34 cellular contexts compared by ENCODE assay signal in the genomic region with DNA sequence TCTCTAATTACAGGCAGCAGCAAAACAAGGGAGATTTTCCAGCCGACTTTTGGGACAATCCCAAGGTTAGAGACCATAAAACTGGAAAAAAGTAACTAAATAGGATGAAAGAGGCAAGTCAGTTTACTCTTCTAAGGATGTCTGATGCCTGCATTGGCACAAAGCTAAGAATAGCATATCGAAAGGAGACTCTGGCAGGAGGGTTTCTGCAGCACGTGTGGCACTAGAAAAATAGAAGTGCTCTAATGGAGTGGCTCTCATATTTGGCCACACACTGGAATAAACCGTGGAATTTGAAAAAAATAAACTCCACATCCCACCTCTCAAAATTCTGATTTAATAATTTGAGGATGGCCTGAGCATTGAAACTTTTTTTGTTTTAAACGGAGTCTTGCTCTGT.
"Had no signal": no experiment of that assay in that cellular context is flagged by ENCODE, and none has a peak within 500 bp of the region (broad histone marks: within the 10 kb centered on the region; RNA-seq: fewer than 3 reads in every experiment).

No MANE protein-coding gene starts in this region.

- H3K4me3 Mint-ChIP-seq: activated B cell treated with CpG ODN at 0.5 μM for 24 hours; activated CD4-positive, alpha-beta memory T cell treated with anti-CD3 and anti-CD28 coated beads for 36 hours; activated CD8-positive, alpha-beta memory T cell treated with anti-CD3 and anti-CD28 coated beads, Interleukin-2, amount 10 ng/mL, durations not matched to agents 7 days and 5 days; activated CD8-positive, alpha-beta T cell treated with anti-CD3 and anti-CD28 coated beads, Interleukin-2, amount 10 ng/mL, durations not matched to agents 7 days and 5 days; activated naive CD4-positive, alpha-beta T cell treated with anti-CD3 and anti-CD28 coated beads for 36 hours; activated naive CD4-positive, alpha-beta T cell treated with anti-CD3 and anti-CD28 coated beads, Interleukin-2, amount 50 U/mL, for 24 hours; activated naive CD8-positive, alpha-beta T cell treated with anti-CD3 and anti-CD28 coated beads for 36 hours; activated naive CD8-positive, alpha-beta T cell treated with anti-CD3 and anti-CD28 coated beads, Interleukin-2, amount 50 U/mL, for 24 hours; activated T-helper 1 cell treated with anti-CD3 and anti-CD28 coated beads, Interleukin-12 subunit alpha, Interleukin-12 subunit beta, Interleukin-2, Interleukin-4 antibody, amounts not matched to agents 30 ng/mL and 10 ng/mL and 1 ng/mL, durations not matched to agents 14 hours and 24 hours and 36 hours; dendritic cell treated with granulocyte-macrophage colony-stimulating factor and Interleukin-4, amounts not matched to agents 40 ng/mL and 50 ng/mL, for 4 days; endodermal cell; T-helper 17 cell; T-helper 2 cell treated with Interferon-gamma antibody and Interleukin-4, amounts not matched to agents 5 μg/mL and 100 μg/mL, for 36 hours had no signal

- ATAC-seq: activated CD4-positive, CD25-positive, alpha-beta regulatory T cell treated with anti-CD3 and anti-CD28 coated beads, Interleukin-2, amount 50 U/mL, for 24 hours; activated CD8-positive, alpha-beta memory T cell treated with anti-CD3 and anti-CD28 coated beads, Interleukin-2, amount 10 ng/mL, durations not matched to agents 7 days and 5 days; activated CD8-positive, alpha-beta T cell treated with anti-CD3 and anti-CD28 coated beads, Interleukin-2, amount 10 ng/mL, durations not matched to agents 7 days and 5 days; activated naive CD8-positive, alpha-beta T cell treated with anti-CD3 and anti-CD28 coated beads, Interleukin-2, amount 50 U/mL, for 24 hours; body of pancreas; esophagus mucosa; T-helper 17 cell had no signal

- H3K4me1 ChIP-seq: adrenal gland, body of pancreas had no signal

- H3K4me1 Mint-ChIP-seq: activated B cell treated with CpG ODN at 0.5 μM for 24 hours; activated CD8-positive, alpha-beta memory T cell treated with anti-CD3 and anti-CD28 coated beads, Interleukin-2, amount 10 ng/mL, durations not matched to agents 7 days and 5 days; activated naive CD4-positive, alpha-beta T cell treated with anti-CD3 and anti-CD28 coated beads, Interleukin-2, amount 50 U/mL, for 24 hours; activated naive CD8-positive, alpha-beta T cell treated with anti-CD3 and anti-CD28 coated beads for 36 hours; activated naive CD8-positive, alpha-beta T cell treated with anti-CD3 and anti-CD28 coated beads, Interleukin-2, amount 50 U/mL, for 24 hours had no signal

- H3K27ac Mint-ChIP-seq: activated B cell treated with CpG ODN at 0.5 μM for 24 hours; activated CD4-positive, alpha-beta memory T cell treated with anti-CD3 and anti-CD28 coated beads for 36 hours; activated CD8-positive, alpha-beta memory T cell treated with anti-CD3 and anti-CD28 coated beads, Interleukin-2, amount 10 ng/mL, durations not matched to agents 7 days and 5 days; activated CD8-positive, alpha-beta T cell treated with anti-CD3 and anti-CD28 coated beads, Interleukin-2, amount 10 ng/mL, durations not matched to agents 7 days and 5 days; activated naive CD4-positive, alpha-beta T cell treated with anti-CD3 and anti-CD28 coated beads for 36 hours; activated naive CD4-positive, alpha-beta T cell treated with anti-CD3 and anti-CD28 coated beads, Interleukin-2, amount 50 U/mL, for 24 hours; activated naive CD8-positive, alpha-beta T cell treated with anti-CD3 and anti-CD28 coated beads for 36 hours; activated naive CD8-positive, alpha-beta T cell treated with anti-CD3 and anti-CD28 coated beads, Interleukin-2, amount 50 U/mL, for 24 hours; activated T-helper 1 cell treated with anti-CD3 and anti-CD28 coated beads, Interleukin-12 subunit alpha, Interleukin-12 subunit beta, Interleukin-2, Interleukin-4 antibody, amounts not matched to agents 30 ng/mL and 10 ng/mL and 1 ng/mL, durations not matched to agents 14 hours and 24 hours and 36 hours; activated T-helper 2 cell treated with anti-CD3 and anti-CD28 coated beads, Interferon-gamma antibody, Interleukin-2, Interleukin-4, amounts not matched to agents 10 μg/mL and 5 μg/mL and 100 μg/mL, durations not matched to agents 14 hours and 24 hours and 36 hours; dendritic cell treated with granulocyte-macrophage colony-stimulating factor and Interleukin-4, amounts not matched to agents 40 ng/mL and 50 ng/mL, for 4 days; endodermal cell; T-helper 17 cell; T-helper 2 cell treated with Interferon-gamma antibody and Interleukin-4, amounts not matched to agents 5 μg/mL and 100 μg/mL, for 36 hours had no signal

- H3K4me3 ChIP-seq: adrenal gland, body of pancreas, cardiac muscle cell, coronary artery, dorsolateral prefrontal cortex had no signal

- H3K36me3 ChIP-seq: adrenal gland, cardiac muscle cell, WERI-Rb-1 had no signal

- H3K36me3 Mint-ChIP-seq: activated CD4-positive, alpha-beta memory T cell treated with anti-CD3 and anti-CD28 coated beads for 36 hours; activated CD8-positive, alpha-beta memory T cell treated with anti-CD3 and anti-CD28 coated beads, Interleukin-2, amount 10 ng/mL, durations not matched to agents 7 days and 5 days; activated naive CD8-positive, alpha-beta T cell treated with anti-CD3 and anti-CD28 coated beads for 36 hours had no signal

- H3K27me3 ChIP-seq: adrenal gland, body of pancreas, cardiac muscle cell, dorsolateral prefrontal cortex had no signal

- H3K9me3 ChIP-seq: body of pancreas had no signal

- H3K9me3 Mint-ChIP-seq: activated T-helper 2 cell treated with anti-CD3 and anti-CD28 coated beads, Interferon-gamma antibody, Interleukin-2, Interleukin-4, amounts not matched to agents 10 μg/mL and 5 μg/mL and 100 μg/mL, durations not matched to agents 14 hours and 24 hours and 36 hours; T-helper 2 cell treated with Interferon-gamma antibody and Interleukin-4, amounts not matched to agents 5 μg/mL and 100 μg/mL, for 36 hours had no signal

- H3K27me3 Mint-ChIP-seq: activated CD4-positive, alpha-beta memory T cell treated with anti-CD3 and anti-CD28 coated beads for 36 hours; activated naive CD4-positive, alpha-beta T cell treated with anti-CD3 and anti-CD28 coated beads, Interleukin-2, amount 50 U/mL, for 24 hours; activated naive CD8-positive, alpha-beta T cell treated with anti-CD3 and anti-CD28 coated beads for 36 hours; dendritic cell treated with granulocyte-macrophage colony-stimulating factor and Interleukin-4, amounts not matched to agents 40 ng/mL and 50 ng/mL, for 4 days; T-helper 17 cell had no signal

- H3K27ac ChIP-seq: adrenal gland, body of pancreas, cardiac muscle cell, coronary artery, dorsolateral prefrontal cortex, WERI-Rb-1 had no signal

- DNase-seq: activated B cell treated with CpG ODN at 0.5 μM for 24 hours; activated CD4-positive, alpha-beta memory T cell treated with anti-CD3 and anti-CD28 coated beads for 36 hours; activated CD4-positive, alpha-beta T cell treated with anti-CD3 and anti-CD28 coated beads for 48 hours; activated CD8-positive, alpha-beta memory T cell treated with anti-CD3 and anti-CD28 coated beads, Interleukin-2, amount 10 ng/mL, durations not matched to agents 7 days and 5 days; activated CD8-positive, alpha-beta memory T cell treated with anti-CD3 and anti-CD28 coated beads, Interleukin-2, amount 50 U/mL, for 4 hours; activated CD8-positive, alpha-beta T cell treated with anti-CD3 and anti-CD28 coated beads, Interleukin-2, amount 10 ng/mL, durations not matched to agents 7 days and 5 days; activated effector memory CD4-positive, alpha-beta T cell treated with anti-CD3 and anti-CD28 coated beads, Interleukin-2, amount 50 U/mL, for 16 hours; activated naive CD4-positive, alpha-beta T cell treated with anti-CD3 and anti-CD28 coated beads for 36 hours; activated naive CD8-positive, alpha-beta T cell treated with anti-CD3 and anti-CD28 coated beads for 36 hours; activated naive CD8-positive, alpha-beta T cell treated with anti-CD3 and anti-CD28 coated beads, Interleukin-2, amount 50 U/mL, for 24 hours; activated T-cell treated with anti-CD3 and anti-CD28 coated beads, Interleukin-2, amount 50 U/mL, for 1 hour; activated T-cell treated with anti-CD3 and anti-CD28 coated beads, Interleukin-2, amount 50 U/mL, for 48 hours; adrenal gland; amygdala; aorta; body of pancreas; central memory CD4-positive, alpha-beta T cell; dorsolateral prefrontal cortex; effector memory CD4-positive, alpha-beta T cell; endodermal cell; foreskin fibroblast; T-helper 1 cell; T-helper 17 cell; T1000; WERI-Rb-1 had no signal
